8 cellular contexts compared by ENCODE assay signal in the genomic region with DNA sequence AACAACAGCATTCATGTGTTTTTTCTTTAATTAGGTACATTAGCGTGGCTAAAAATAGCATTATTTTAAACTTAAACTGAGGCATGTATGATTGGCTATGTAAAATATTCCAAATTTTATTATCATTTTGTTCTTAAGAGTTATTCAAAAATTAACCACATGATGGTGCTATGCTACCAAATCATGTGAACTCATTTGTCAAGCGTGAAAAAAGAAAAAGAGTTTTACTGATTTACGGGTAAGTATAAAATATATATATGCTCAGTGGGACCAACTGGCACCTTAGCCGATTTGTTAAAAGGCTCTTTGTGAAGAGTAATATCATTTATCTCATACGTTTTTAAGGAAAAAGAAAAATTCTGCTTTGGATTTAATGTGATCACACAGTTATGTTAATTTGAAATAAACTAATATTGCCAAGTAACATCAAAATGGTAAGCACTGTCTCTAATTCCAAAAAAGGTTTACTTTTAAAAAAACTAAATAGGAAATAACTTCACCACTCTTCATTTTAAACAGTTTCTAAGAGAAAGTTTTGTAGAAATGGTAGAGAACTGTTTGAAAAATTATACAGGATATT.
DNase-seq lines count a peak whose midpoint lies in the region; ATAC-seq and TF ChIP-seq lines count a peak whose summit lies in the region.

No MANE protein-coding gene starts in this region.

- CTCF ChIA-PET in AG04449 (lab: Yijun Ruan, JAX): no interaction called here

- DNase-seq in AG04449 (ENCODE audit: low read depth, low spot score) (no peak), OCI-M1 (lab: John Stamatoyannopoulos, UW) (peak; percentile 74), fibroblast of the conjunctiva (ENCODE audit: low read depth) (peak; percentile 16), left lung (no peak)
- DNase-seq in stimulated activated CD8-positive, alpha-beta memory T cell treated with anti-CD3 and anti-CD28 coated beads, Interleukin-4, amount 100 ng/mL, for 48 hours: no peak
- no peak for DNase-seq in activated CD4-positive, alpha-beta T cell treated with anti-CD3 and anti-CD28 coated beads for 4 hours

- intact Hi-C loops in left lung (cut with DNase I): no loop called here

- no peaks in the 10 kb centered on the region for H3K4me1 ChIP-seq in left lung

- H3K4me3 ChIP-seq in AG04449 (ENCODE audit: low read depth, low read length): no peak overlapping the region
- H3K4me3 ChIP-seq in left lung: no peak overlapping the region

- H3K27ac ChIP-seq in left lung: no peak overlapping the region

- TF ChIP-seq CTCF in AG04449 (IDR thresholded peaks at IDR 0.05; ENCODE audit: insufficient read depth, low read length, missing control alignments) (peak; percentile 3), left lung (IDR thresholded peaks at IDR 0.05) (no peak)

- ATAC-seq in GM18868 (IDR thresholded peaks at IDR 0.05; ENCODE audit: unreplicated experiment): peak; percentile 41
- no peak for ATAC-seq in HG03457 (IDR thresholded peaks at IDR 0.05; ENCODE audit: unreplicated experiment)
- no peak for ATAC-seq in left lung

- H3K36me3 ChIP-seq in left lung: no peaks in the 10 kb centered on the region

- H3K9me3 ChIP-seq in left lung: no peaks in the 10 kb centered on the region

- H3K27me3 ChIP-seq in left lung: no peaks in the 10 kb centered on the region

- POLR2A ChIA-PET in AG04449 (lab: Yijun Ruan, JAX): no interaction called here

Comparison
In these comparisons a context has a peak if more than half of its experiments do, and no peak if none do; other contexts are left out.
1. DNase-seq: peak in OCI-M1 (single experiment) and fibroblast of the conjunctiva (single experiment); none in AG04449 (single experiment), stimulated activated CD8-positive, alpha-beta memory T cell treated with anti-CD3 and anti-CD28 coated beads, Interleukin-4, amount 100 ng/mL, for 48 hours (single experiment), activated CD4-positive, alpha-beta T cell treated with anti-CD3 and anti-CD28 coated beads for 4 hours (0 of 2) and left lung (0 of 2).